8 cellular contexts compared by ENCODE assay signal in the genomic region with DNA sequence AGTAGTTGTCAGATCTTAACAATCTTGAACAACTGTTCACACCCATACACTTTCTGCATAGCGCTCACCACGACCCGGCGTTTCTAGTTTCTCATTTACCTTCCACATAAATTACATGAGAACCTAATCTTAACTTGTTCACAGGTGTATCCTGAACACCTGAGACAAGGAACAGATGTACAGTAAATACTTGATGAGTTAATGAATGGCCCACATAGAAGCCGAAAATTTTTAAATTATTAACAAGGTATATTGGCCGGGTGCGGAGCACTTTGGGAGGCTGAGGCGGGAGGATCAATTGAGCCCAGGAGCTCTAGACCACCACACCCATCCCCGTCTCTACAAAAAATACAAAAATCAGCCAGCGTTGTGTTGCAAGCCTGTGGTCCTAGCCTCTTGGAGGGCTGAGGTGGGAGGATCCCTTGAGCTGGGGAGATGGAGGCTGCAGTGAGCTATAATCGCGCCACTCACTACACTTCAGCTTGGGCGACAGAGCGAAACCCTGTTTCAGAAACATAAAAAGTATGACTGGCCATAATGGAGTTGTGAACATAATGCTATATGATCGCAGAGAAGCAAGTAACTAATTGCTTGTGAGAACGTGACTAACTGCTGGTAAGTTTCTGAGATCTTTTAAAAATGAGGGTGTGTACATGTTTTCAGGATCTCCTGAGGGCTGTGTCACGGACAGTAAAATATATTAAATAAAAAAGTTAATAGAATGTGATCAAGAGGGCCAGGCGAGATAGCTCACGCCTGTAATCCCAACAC. TPM values are rescaled to one million over a fixed set of nuclear protein-coding genes. Genes with fewer than 3 reads are reported as not detected.
DNase-seq lines count a peak whose midpoint lies in the region; ATAC-seq and TF ChIP-seq lines count a peak whose summit lies in the region.

No MANE protein-coding gene starts in this region.

- TF ChIP-seq CTCF in brain (conservative IDR thresholded peaks at IDR 0.05) = no peak

- H3K9me3 Mint-ChIP-seq in brain = peaks cover 0 to 3% (median 0%) of the 10 kb centered on the region in 5 experiments

- peak overlapping the region; percentile 92 for H3K4me2 ChIP-seq in BLaER1

- H3K9ac ChIP-seq in BLaER1 = peak overlapping the region; percentile 100

- peak overlapping the region; percentile 100 for H3K27ac ChIP-seq in BLaER1

- H3K27me3 ChIP-seq in BLaER1 (no peaks in the 10 kb centered on the region), mononuclear cell (ENCODE audit: insufficient read depth, low read length) (no peaks in the 10 kb centered on the region)

- peaks cover 30% of the 10 kb centered on the region for H3K4me1 Mint-ChIP-seq in brain

- H3K36me3 Mint-ChIP-seq in brain = peaks cover 9% of the 10 kb centered on the region

- H3K27me3 Mint-ChIP-seq in brain = peaks cover 4% of the 10 kb centered on the region

- peak overlapping the region; percentile 93 to 98 (median 94) for H3K4me3 Mint-ChIP-seq in brain

- DNase-seq in stimulated activated CD4-positive, alpha-beta T cell treated with anti-CD3 and anti-CD28 coated beads, Interleukin-15, amount 100 ng/mL, for 24 hours = no peak
- DNase-seq in stimulated activated CD4-positive, alpha-beta T cell treated with anti-CD3 and anti-CD28 coated beads, Interleukin-1b, Interleukin-23, amount 100 ng/mL, for 48 hours = no peak
- DNase-seq in stimulated activated CD4-positive, alpha-beta T cell treated with anti-CD3 and anti-CD28 coated beads, Interleukin-2, amount 100 ng/mL, for 24 hours = no peak

- H3K4me3 ChIP-seq in BLaER1 = peak overlapping the region; percentile 98
- H3K4me3 ChIP-seq in mononuclear cell (ENCODE audit: low read length) = peak overlapping the region; percentile 88

- H3K4me1 ChIP-seq in BLaER1 (peaks cover 40% of the 10 kb centered on the region), mononuclear cell (ENCODE audit: insufficient read depth, low read length) (peaks cover 40% of the 10 kb centered on the region)

- H3K27ac Mint-ChIP-seq in brain = peak overlapping the region; percentile 98 to 100 (median 100)

- H4K20me1 ChIP-seq in BLaER1 = peaks cover 30% of the 10 kb centered on the region

- H3K9me3 ChIP-seq in BLaER1 = no peaks in the 10 kb centered on the region
- no peaks in the 10 kb centered on the region for H3K9me3 ChIP-seq in mononuclear cell (ENCODE audit: low read depth, low read length)

- H3K36me3 ChIP-seq in BLaER1 = peaks cover 9% of the 10 kb centered on the region; the same call in 1 of the 2 replicates

- ATAC-seq in HG03354 (IDR thresholded peaks at IDR 0.05; ENCODE audit: poor library complexity, severe bottlenecking, unreplicated experiment) = peak; percentile 11
- no peak for ATAC-seq in HG03196 (IDR thresholded peaks at IDR 0.05; ENCODE audit: unreplicated experiment)

RNA-seq across cellular contexts. Expression of gene SMARCC1, which starts 1.0 kb away (rescaled TPM):
- 60.0 TPM for polyA plus RNA-seq in brain (ENCODE audit: insufficient read depth, low read depth, low replicate concordance)
- 57.0 TPM for total RNA-seq in mononuclear cell

RNA-seq across cellular contexts. Expression of gene DHX30, which starts 20.2 kb away (rescaled TPM):
- polyA plus RNA-seq in brain (ENCODE audit: insufficient read depth, low read depth, low replicate concordance) = 55.1 TPM
- total RNA-seq in mononuclear cell = 49.1 TPM
